Comparison of ENCODE assay signal across 1 cellular context in genomic region chr19:18518639-18519038, GRCh38.
A peak's percentile ranks its signal among the peaks of the same experiment; 100 is the strongest.
TF ChIP-seq lines count a peak whose summit lies in the region.

No MANE protein-coding gene starts in this region.

TF ChIP-seq in HepG2, 621 proteins besides CTCF, POLR2A, EP300 and RAD21 (continued from another document and continues in another):
- peak; percentile 34 for TF ChIP-seq ZNF18 (CRISPR knock-in tag; IDR thresholded peaks at IDR 0.05; ENCODE audit: insufficient replicate concordance)
- TF ChIP-seq ELF1 (CRISPR knock-in tag; IDR thresholded peaks at IDR 0.05): no peak
- no peak for TF ChIP-seq REL (CRISPR knock-in tag; conservative IDR thresholded peaks at IDR 0.05)
- TF ChIP-seq ZNF17 (CRISPR knock-in tag; IDR thresholded peaks at IDR 0.05): no peak
- TF ChIP-seq CBX5 (CRISPR knock-in tag; IDR thresholded peaks at IDR 0.05; ENCODE audit: borderline replicate concordance): 0 out of 2 replicates have a peak, but pooled peaks have one; percentile 22
- peak; percentile 34; the same call in 1 of the 2 replicates for TF ChIP-seq HNF1A (IDR thresholded peaks at IDR 0.05; ENCODE audit: low read depth)
- no peak for TF ChIP-seq HNF1A (CRISPR knock-in tag; IDR thresholded peaks at IDR 0.05; ENCODE audit: borderline replicate concordance)
- TF ChIP-seq ZNF574 (CRISPR knock-in tag; IDR thresholded peaks at IDR 0.05): peak; percentile 61
- TF ChIP-seq TP53 (CRISPR knock-in tag; conservative IDR thresholded peaks at IDR 0.05): 0 out of 2 replicates have a peak, but pooled peaks have one; percentile 29
- TF ChIP-seq ZNF782 (CRISPR knock-in tag; IDR thresholded peaks at IDR 0.05; ENCODE audit: borderline replicate concordance): no peak
- 0 out of 2 replicates have a peak, but pooled peaks have one; percentile 46 for TF ChIP-seq PITX1 (CRISPR knock-in tag; IDR thresholded peaks at IDR 0.05)
- TF ChIP-seq ZNF781 (CRISPR knock-in tag; IDR thresholded peaks at IDR 0.05; ENCODE audit: borderline replicate concordance, not compliant biosample characterization): no peak
- peak; percentile 47; the same call in 1 of the 2 replicates for TF ChIP-seq SIN3A (IDR thresholded peaks at IDR 0.05; ENCODE audit: borderline replicate concordance, low read depth, low read length)
- peak; percentile 41; the same call in 1 of the 2 replicates for TF ChIP-seq ZNF629 (CRISPR knock-in tag; conservative IDR thresholded peaks at IDR 0.05)
- peak; percentile 72; the same call in 1 of the 2 replicates for TF ChIP-seq PHF21A (CRISPR knock-in tag; IDR thresholded peaks at IDR 0.05)
- TF ChIP-seq SOX5 (CRISPR knock-in tag; IDR thresholded peaks at IDR 0.05; ENCODE audit: borderline replicate concordance): no peak; the same call in 1 of the 2 replicates
- TF ChIP-seq PAXIP1 (CRISPR knock-in tag; conservative IDR thresholded peaks at IDR 0.05): peak; percentile 86
- no peak for TF ChIP-seq ZNF501 (CRISPR knock-in tag; IDR thresholded peaks at IDR 0.05)
- TF ChIP-seq MBNL3 (CRISPR knock-in tag; conservative IDR thresholded peaks at IDR 0.05): no peak
- no peak for TF ChIP-seq TBL1XR1 (IDR thresholded peaks at IDR 0.05; ENCODE audit: borderline replicate concordance, low read length, partially characterized antibody)
- TF ChIP-seq PAX8 (CRISPR knock-in tag; IDR thresholded peaks at IDR 0.05; ENCODE audit: borderline replicate concordance): no peak
- TF ChIP-seq ZNF788 (CRISPR knock-in tag; IDR thresholded peaks at IDR 0.05; ENCODE audit: borderline replicate concordance): 0 out of 2 replicates have a peak, but pooled peaks have one; percentile 39
- 0 out of 2 replicates have a peak, but pooled peaks have one; percentile 26 for TF ChIP-seq ZNF253 (CRISPR knock-in tag; IDR thresholded peaks at IDR 0.05; ENCODE audit: borderline replicate concordance)
- no peak for TF ChIP-seq ZHX2 (IDR thresholded peaks at IDR 0.05; ENCODE audit: low read depth)
- no peak for TF ChIP-seq ZHX2 (CRISPR knock-in tag; IDR thresholded peaks at IDR 0.05; ENCODE audit: borderline replicate concordance)
- TF ChIP-seq ZGPAT (CRISPR knock-in tag; IDR thresholded peaks at IDR 0.05): peak; percentile 27; the same call in 1 of the 2 replicates
- TF ChIP-seq FOXA1 (IDR thresholded peaks at IDR 0.05): no peak
- TF ChIP-seq FOXA1 (CRISPR knock-in tag; IDR thresholded peaks at IDR 0.05): peak; percentile 78
- no peak for TF ChIP-seq MAFK (conservative IDR thresholded peaks at IDR 0.05 in 1 of 2, IDR thresholded peaks at IDR 0.05 in 1 of 2; ENCODE audit: low read length in 2 of 2)
- peak; percentile 85 for TF ChIP-seq MED1 (CRISPR knock-in tag; IDR thresholded peaks at IDR 0.05)
- TF ChIP-seq NFE2L2 (IDR thresholded peaks at IDR 0.05; ENCODE audit: low read length): no peak
- peak; percentile 67; the same call in 1 of the 2 replicates for TF ChIP-seq ZNF746 (CRISPR knock-in tag; IDR thresholded peaks at IDR 0.05)
- peak; percentile 38; the same call in 1 of the 2 replicates for TF ChIP-seq ETV5 (CRISPR knock-in tag; IDR thresholded peaks at IDR 0.05; ENCODE audit: borderline replicate concordance)
- no peak for TF ChIP-seq ZNF567 (CRISPR knock-in tag; IDR thresholded peaks at IDR 0.05; ENCODE audit: borderline replicate concordance)
- TF ChIP-seq ZBTB37 (CRISPR knock-in tag; IDR thresholded peaks at IDR 0.05): peak; percentile 86; the same call in 1 of the 2 replicates
- TF ChIP-seq ZNF761 (CRISPR knock-in tag; conservative IDR thresholded peaks at IDR 0.05): no peak
- TF ChIP-seq XBP1 (CRISPR knock-in tag; IDR thresholded peaks at IDR 0.05): no peak
- peak; percentile 68; the same call in 1 of the 2 replicates for TF ChIP-seq RXRA (CRISPR knock-in tag; IDR thresholded peaks at IDR 0.05)
- no peak for TF ChIP-seq ZNF839 (CRISPR knock-in tag; IDR thresholded peaks at IDR 0.05; ENCODE audit: borderline replicate concordance)
- TF ChIP-seq ZBTB7A (CRISPR knock-in tag; IDR thresholded peaks at IDR 0.05): peak; percentile 51; the same call in 1 of the 2 replicates
- peak; percentile 59; the same call in 1 of the 2 replicates for TF ChIP-seq ZSCAN21 (CRISPR knock-in tag; IDR thresholded peaks at IDR 0.05; ENCODE audit: borderline replicate concordance)
